Comparison of ENCODE assay signal across 13 cellular contexts in the genomic region with DNA sequence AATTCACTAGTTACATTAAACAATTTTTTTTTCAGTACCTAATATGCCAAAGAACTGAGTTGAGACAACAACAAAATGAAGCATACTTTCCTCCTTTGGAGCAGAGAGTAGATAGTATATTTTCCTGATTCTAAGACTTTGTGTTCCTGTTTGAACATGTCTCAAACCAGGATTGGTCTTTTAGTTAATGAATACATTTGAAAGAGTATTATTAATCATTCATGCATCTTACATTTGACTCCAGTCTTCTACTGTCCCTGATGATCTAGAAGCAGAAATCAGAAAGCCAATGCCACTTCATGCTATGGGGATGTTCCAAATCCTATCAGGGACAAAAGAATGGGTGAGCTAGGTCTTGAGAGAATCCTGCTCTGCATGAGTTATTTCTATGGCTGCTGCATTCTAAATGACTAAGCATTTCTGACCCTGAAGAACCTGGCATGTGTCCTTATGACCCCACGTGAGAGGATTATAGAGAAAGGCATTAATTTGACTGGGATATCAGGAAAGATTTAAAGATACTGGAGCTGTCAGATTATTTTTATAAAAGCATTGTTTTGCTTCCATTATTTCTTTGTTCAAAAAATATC. TPM values are rescaled to one million over a fixed set of nuclear protein-coding genes. Genes with fewer than 3 reads are reported as not detected.
DNase-seq lines count a peak whose midpoint lies in the region; ATAC-seq and TF ChIP-seq lines count a peak whose summit lies in the region.
"Had no signal": no experiment of that assay in that cellular context is flagged by ENCODE, and none has a peak within 500 bp of the region (broad histone marks: within the 10 kb centered on the region; RNA-seq: fewer than 3 reads in every experiment).

No MANE protein-coding gene starts in this region.

- H3K36me3 ChIP-seq in MG63 (no peaks in the 10 kb centered on the region), neuronal stem cell (replicated peaks in 1 of 2; ENCODE audit: control insufficient read depth in 2 of 2, insufficient read depth in 2 of 2, low read length in 2 of 2) (no peaks in the 10 kb centered on the region), heart left ventricle (no peaks in the 10 kb centered on the region)

- no peaks in the 10 kb centered on the region for H3K27me3 Mint-ChIP-seq in activated T-cell treated with anti-CD3 and anti-CD28 coated beads, Interleukin-2, amount 50 U/mL, for 24 hours
- H3K27me3 Mint-ChIP-seq: B cell had no signal

- H3K27ac ChIP-seq in neuronal stem cell (replicated peaks; ENCODE audit: low read length) (no peak overlapping the region), heart left ventricle (no peak overlapping the region)

- ATAC-seq in GM21717 (IDR thresholded peaks at IDR 0.05; ENCODE audit: unreplicated experiment): no peak
- no peak for ATAC-seq in heart left ventricle

- H3K4me1 ChIP-seq in neuronal stem cell (ENCODE audit: control insufficient read depth in 2 of 2, insufficient read depth in 1 of 2, low read depth in 1 of 2, low read length in 2 of 2): peaks cover 0 to 5% of the 10 kb centered on the region in 2 donors
- H3K4me1 ChIP-seq in heart left ventricle: peaks cover 0 to 6% (median 0%) of the 10 kb centered on the region in 12 donors

- H2BK120ac ChIP-seq in neuronal stem cell (ENCODE audit: low read depth, low read length): no peak overlapping the region

- no peak overlapping the region for H3K23ac ChIP-seq in neuronal stem cell (ENCODE audit: low read depth, low read length, poor library complexity)

- no peak for TF ChIP-seq CTCF in astrocyte of the spinal cord (IDR thresholded peaks at IDR 0.05; ENCODE audit: low read depth, low read length)
- no peak for TF ChIP-seq CTCF in heart left ventricle (IDR thresholded peaks at IDR 0.05)

- no peak overlapping the region for H3K4me2 ChIP-seq in neuronal stem cell (ENCODE audit: insufficient read depth, low read length, poor library complexity, severe bottlenecking)

- no peaks in the 10 kb centered on the region for H3K9me3 ChIP-seq in MG63
- H3K9me3 ChIP-seq in neuronal stem cell (replicated peaks in 1 of 2; ENCODE audit: control insufficient read depth in 2 of 2, insufficient read depth in 1 of 2, low read depth in 1 of 2, low read length in 2 of 2): no peaks in the 10 kb centered on the region
- no peaks in the 10 kb centered on the region for H3K9me3 ChIP-seq in heart left ventricle

- peaks cover 7% of the 10 kb centered on the region for H3K9me3 Mint-ChIP-seq in activated T-cell treated with anti-CD3 and anti-CD28 coated beads, Interleukin-2, amount 50 U/mL, for 24 hours

- no peak for DNase-seq in activated T-cell treated with anti-CD3 and anti-CD28 coated beads, Interleukin-2, amount 50 U/mL, for 24 hours
- no peak for DNase-seq in activated T-cell treated with anti-CD3 and anti-CD28 coated beads for 4 hours
- DNase-seq in MG63: peak; percentile 56
- peak; percentile 40 for DNase-seq in astrocyte of the spinal cord (ENCODE audit: low read depth, low spot score)
- no peak for DNase-seq in neuronal stem cell (ENCODE audit: low spot score)
- no peak for DNase-seq in heart left ventricle
- DNase-seq in DMS153 treated with DMSO at 0.1 percent for 48 hours (lab: John Stamatoyannopoulos, UW; ENCODE audit: unreplicated experiment): no peak
- DNase-seq: hypothalamus, NCI-H187 had no signal

- in situ Hi-C loops in astrocyte of the spinal cord (cut with HindIII; ENCODE audit: low sequenced_read_pairs): no loop called here

- no peak overlapping the region for H2AK5ac ChIP-seq in neuronal stem cell (ENCODE audit: low read depth, low read length)

- no peak overlapping the region for H3K14ac ChIP-seq in neuronal stem cell (ENCODE audit: low read length)

- no CpG with 5 or more reads among the region's 1 CpG for WGBS in neuronal stem cell (ENCODE audit: extremely low coverage in 2 of 2, insufficient read length in 2 of 2, insufficient replicate concordance in 1 of 2), 2 donors
- WGBS in heart left ventricle, 4 donors: 66 to 83% (median 70%) methylated on average over 1 of the region's 1 CpG

- H3K4me1 Mint-ChIP-seq in activated T-cell treated with anti-CD3 and anti-CD28 coated beads, Interleukin-2, amount 50 U/mL, for 24 hours (ENCODE audit: low read depth): peaks cover 83% of the 10 kb centered on the region

- TF ChIP-seq POLR2A in heart left ventricle (IDR thresholded peaks at IDR 0.05): no peak

- no peak overlapping the region for H2BK12ac ChIP-seq in neuronal stem cell (ENCODE audit: low read length)

- H3K4ac ChIP-seq in neuronal stem cell (ENCODE audit: low read length): no peak overlapping the region

- no peak overlapping the region for H4K91ac ChIP-seq in neuronal stem cell (ENCODE audit: low read depth, low read length, poor library complexity)

- no peaks in the 10 kb centered on the region for H3K79me1 ChIP-seq in neuronal stem cell (ENCODE audit: low read depth, low read length)

- intact Hi-C loops in heart left ventricle (cut with DNase I): loop anchor here in 1 of 10 donors (10.0 kb wide), 1 partner anchor 209 kb away; no protein-coding TSS in a partner anchor

- H2BK15ac ChIP-seq in neuronal stem cell (ENCODE audit: low read length): no peak overlapping the region

- peak overlapping the region; percentile 74 for H3K27ac Mint-ChIP-seq in activated T-cell treated with anti-CD3 and anti-CD28 coated beads, Interleukin-2, amount 50 U/mL, for 24 hours
- H3K27ac Mint-ChIP-seq: progenitor cell of endocrine pancreas; T-helper 2 cell treated with Interferon-gamma antibody and Interleukin-4, amounts not matched to agents 5 μg/mL and 100 μg/mL, for 36 hours had no signal

- no peak overlapping the region for H4K8ac ChIP-seq in neuronal stem cell (ENCODE audit: low read depth, low read length)

- no peak overlapping the region for H2BK5ac ChIP-seq in neuronal stem cell (ENCODE audit: low read length)

- H2AFZ ChIP-seq in neuronal stem cell (ENCODE audit: low read length): peak overlapping the region; percentile 65

- H3K4me3 ChIP-seq in MG63: no peak overlapping the region
- no peak overlapping the region for H3K4me3 ChIP-seq in astrocyte of the spinal cord (ENCODE audit: low read depth, low read length)
- H3K4me3 ChIP-seq in neuronal stem cell (ENCODE audit: low read length in 2 of 2): no peak overlapping the region
- no peak overlapping the region for H3K4me3 ChIP-seq in heart left ventricle

- H3K9ac ChIP-seq in neuronal stem cell (ENCODE audit: low read depth, low read length, poor library complexity): no peak overlapping the region

- H3K27me3 ChIP-seq in MG63 (no peaks in the 10 kb centered on the region), neuronal stem cell (ENCODE audit: control insufficient read depth in 3 of 3, insufficient read depth in 3 of 3, low read depth in 1 of 3, low read length in 3 of 3) (no peaks in the 10 kb centered on the region), heart left ventricle (no peaks in the 10 kb centered on the region)

- H3K18ac ChIP-seq in neuronal stem cell (ENCODE audit: low read length): no peak overlapping the region

- no peak overlapping the region for H3K4me3 Mint-ChIP-seq in activated T-cell treated with anti-CD3 and anti-CD28 coated beads, Interleukin-2, amount 50 U/mL, for 24 hours
- H3K4me3 Mint-ChIP-seq: B cell; T-helper 2 cell treated with Interferon-gamma antibody and Interleukin-4, amounts not matched to agents 5 μg/mL and 100 μg/mL, for 36 hours had no signal

- H3K36me3 Mint-ChIP-seq in activated T-cell treated with anti-CD3 and anti-CD28 coated beads, Interleukin-2, amount 50 U/mL, for 24 hours (ENCODE audit: low read depth): peaks cover 3% of the 10 kb centered on the region

RNA-seq across cellular contexts. Expression of a gene that starts 32.9 kb away (rescaled TPM):
- 171 and 176 TPM in 2 replicates for total RNA-seq in MG63 (2014; rRNA removed; shearing (Covaris generic); ENCODE audit: low replicate concordance)
- 5.8 TPM for polyA plus RNA-seq in neuronal stem cell (2013, experiment 1 of 2)
- polyA plus RNA-seq in neuronal stem cell (2013, experiment 2 of 2): 6.1 TPM
- 100 to 1,000 TPM; 156 to 416 (median 193) TPM for total RNA-seq in heart left ventricle
- polyA plus RNA-seq in heart left ventricle: 10 to 100 TPM; 46.8 to 64.7 TPM

Comparison
In these comparisons a context has a peak if more than half of its experiments do, and no peak if none do; other contexts are left out.
1. DNase-seq: peak in MG63 (single experiment) and astrocyte of the spinal cord (single experiment); none in activated T-cell treated with anti-CD3 and anti-CD28 coated beads, Interleukin-2, amount 50 U/mL, for 24 hours (single experiment), activated T-cell treated with anti-CD3 and anti-CD28 coated beads for 4 hours (single experiment), neuronal stem cell (single experiment), heart left ventricle (0 of 5) and DMS153 treated with DMSO at 0.1 percent for 48 hours (single experiment).